Comparison of ENCODE assay signal across 8 cellular contexts in the genomic region with DNA sequence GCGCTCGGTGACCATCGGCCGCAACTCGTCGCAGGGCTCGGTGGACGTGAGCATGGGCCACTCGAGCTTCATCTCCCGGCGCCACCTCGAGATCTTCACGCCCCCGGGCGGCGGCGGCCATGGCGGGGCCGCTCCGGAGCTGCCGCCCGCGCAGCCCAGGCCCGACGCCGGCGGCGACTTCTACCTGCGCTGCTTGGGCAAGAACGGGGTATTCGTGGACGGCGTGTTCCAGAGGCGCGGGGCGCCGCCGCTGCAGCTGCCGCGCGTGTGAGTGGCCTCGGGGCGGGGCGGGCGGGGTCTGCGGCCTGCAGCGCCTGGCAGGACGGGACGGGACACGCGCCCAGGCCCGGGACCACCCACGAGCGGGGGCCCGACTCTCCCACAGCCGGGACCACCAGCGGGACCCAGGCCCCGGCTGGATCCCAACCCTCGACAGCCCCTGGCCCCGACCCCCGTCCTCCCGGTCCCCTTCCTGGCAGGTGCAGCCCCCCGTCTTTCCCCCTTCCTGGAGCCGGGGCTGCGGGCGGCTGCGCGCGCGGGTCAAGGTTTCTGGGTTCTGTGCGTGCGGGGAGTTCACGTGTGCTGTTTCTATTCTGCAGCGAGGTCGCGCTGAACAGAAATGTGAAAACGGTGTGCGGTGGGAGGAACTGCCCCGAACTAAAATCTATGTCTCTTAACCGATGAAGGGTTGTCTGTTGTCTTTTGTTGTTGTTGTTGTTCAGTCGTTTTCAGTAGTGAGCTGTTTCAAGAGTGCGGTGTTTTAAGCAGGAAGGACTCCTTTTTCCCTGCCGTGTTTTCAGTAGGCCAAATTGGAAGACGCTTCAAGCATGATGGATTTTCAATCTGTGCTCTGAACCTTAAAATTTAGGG. TPM values are rescaled to one million over a fixed set of nuclear protein-coding genes. Genes with fewer than 3 reads are reported as not detected.
DNase-seq lines count a peak whose midpoint lies in the region; ATAC-seq and TF ChIP-seq lines count a peak whose summit lies in the region.

No MANE protein-coding gene starts in this region.

- peak overlapping the region; percentile 99 for H3K4me3 Mint-ChIP-seq in activated T-cell treated with anti-CD3 and anti-CD28 coated beads, Interleukin-2, amount 50 U/mL, for 4 hours
- H3K4me3 Mint-ChIP-seq in neural progenitor cell: peak overlapping the region; percentile 92

- H3K27ac Mint-ChIP-seq in neural progenitor cell: peak overlapping the region; percentile 2

- peak; percentile 6 to 22 for ATAC-seq in activated T-cell treated with anti-CD3 and anti-CD28 coated beads, Interleukin-2, amount 50 U/mL, for 4 hours
- ATAC-seq in HG03457 (IDR thresholded peaks at IDR 0.05; ENCODE audit: unreplicated experiment): no peak

- H3K4me3 ChIP-seq in fibroblast of lung (replicated peaks in 1 of 4; ENCODE audit: control extremely low read depth in 1 of 4, insufficient read depth in 1 of 4, low read depth in 3 of 4, low read length in 4 of 4): peak overlapping the region; percentile 73 to 92 (median 82)
- H3K4me3 ChIP-seq in neural progenitor cell: peak overlapping the region; percentile 78

- H3K4me2 ChIP-seq in fibroblast of lung (ENCODE audit: extremely low read depth, insufficient read depth, low read length): peak overlapping the region; percentile 86
- H3K4me2 ChIP-seq in neural progenitor cell: peak overlapping the region; percentile 81

- TF ChIP-seq CTCF in fibroblast of lung (conservative IDR thresholded peaks at IDR 0.05 in 1 of 2, IDR thresholded peaks at IDR 0.05 in 1 of 2; ENCODE audit: low read depth in 1 of 2, low read length in 2 of 2) (no peak), neural progenitor cell (IDR thresholded peaks at IDR 0.05) (no peak)

- DNase-seq in stimulated activated CD4-positive, alpha-beta T cell treated with anti-CD3 and anti-CD28 coated beads, Interleukin-12 subunit alpha, Interleukin-12 subunit beta, amount 100 ng/mL, for 4 hours: peak; percentile 32
- DNase-seq in stimulated activated CD4-positive, alpha-beta T cell treated with anti-CD3 and anti-CD28 coated beads, Interleukin-1b, Interleukin-23, amount 100 ng/mL, for 48 hours: no peak
- DNase-seq in MV-4-11 (lab: John Stamatoyannopoulos, UW): peak; percentile 44
- peak; percentile 31 for DNase-seq in activated T-cell treated with anti-CD3 and anti-CD28 coated beads, Interleukin-2, amount 50 U/mL, for 4 hours
- peak in 1 of 2 donors; percentile 28 for DNase-seq in fibroblast of lung (ENCODE audit: low read depth in 2 of 2)
- peak; percentile 53 for DNase-seq in neural progenitor cell (ENCODE audit: low spot score)
- no peak for DNase-seq in NCI-H524 (lab: John Stamatoyannopoulos, UW)

- no peaks in the 10 kb centered on the region for H3K9me3 Mint-ChIP-seq in activated T-cell treated with anti-CD3 and anti-CD28 coated beads, Interleukin-2, amount 50 U/mL, for 4 hours
- peaks cover 4% of the 10 kb centered on the region for H3K9me3 Mint-ChIP-seq in neural progenitor cell

- peaks cover 8% of the 10 kb centered on the region for H3K36me3 Mint-ChIP-seq in activated T-cell treated with anti-CD3 and anti-CD28 coated beads, Interleukin-2, amount 50 U/mL, for 4 hours (ENCODE audit: insufficient read depth)
- H3K36me3 Mint-ChIP-seq in neural progenitor cell: peaks cover 9% of the 10 kb centered on the region

- H2AFZ ChIP-seq in fibroblast of lung (ENCODE audit: low read length): no peak overlapping the region
- no peak overlapping the region for H2AFZ ChIP-seq in neural progenitor cell (replicated peaks)

- no peaks in the 10 kb centered on the region for H3K27me3 ChIP-seq in fibroblast of lung (ENCODE audit: control insufficient read depth, insufficient read depth, low read length)
- no peaks in the 10 kb centered on the region for H3K27me3 ChIP-seq in neural progenitor cell

- H3F3A ChIP-seq in neural progenitor cell (ENCODE audit: low read depth): peaks cover 11% of the 10 kb centered on the region

- H3K4me1 ChIP-seq in fibroblast of lung (ENCODE audit: control insufficient read depth, extremely low read depth, insufficient read depth, low read length) (no peaks in the 10 kb centered on the region), neural progenitor cell (peaks cover 4% of the 10 kb centered on the region)

- H3K79me2 ChIP-seq in fibroblast of lung (ENCODE audit: control insufficient read depth, insufficient read depth, low read length) (peaks cover 51% of the 10 kb centered on the region), neural progenitor cell (ENCODE audit: low read depth) (peaks cover 55% of the 10 kb centered on the region)

- H3K9me3 ChIP-seq in fibroblast of lung (ENCODE audit: control insufficient read depth, insufficient read depth, low read depth, low read length): no peaks in the 10 kb centered on the region
- no peaks in the 10 kb centered on the region for H3K9me3 ChIP-seq in neural progenitor cell (ENCODE audit: low read depth)

- no peaks in the 10 kb centered on the region for H3K27me3 Mint-ChIP-seq in activated T-cell treated with anti-CD3 and anti-CD28 coated beads, Interleukin-2, amount 50 U/mL, for 4 hours (ENCODE audit: low read depth)
- H3K27me3 Mint-ChIP-seq in neural progenitor cell (ENCODE audit: insufficient read depth, low read depth): peaks cover 7% of the 10 kb centered on the region

- no peaks in the 10 kb centered on the region for H4K20me1 ChIP-seq in fibroblast of lung (ENCODE audit: control insufficient read depth, extremely low read depth, insufficient read depth, low read length)
- peaks cover 53% of the 10 kb centered on the region for H4K20me1 ChIP-seq in neural progenitor cell (ENCODE audit: low read depth)

- H3K4me1 Mint-ChIP-seq in activated T-cell treated with anti-CD3 and anti-CD28 coated beads, Interleukin-2, amount 50 U/mL, for 4 hours (ENCODE audit: low read depth): peaks cover 34% of the 10 kb centered on the region
- peaks cover 19% of the 10 kb centered on the region for H3K4me1 Mint-ChIP-seq in neural progenitor cell

- H3K36me3 ChIP-seq in fibroblast of lung (ENCODE audit: control insufficient read depth, insufficient read depth, low read length): no peaks in the 10 kb centered on the region
- H3K36me3 ChIP-seq in neural progenitor cell: no peaks in the 10 kb centered on the region

- peak overlapping the region; percentile 69 for H3K27ac ChIP-seq in fibroblast of lung (ENCODE audit: insufficient read depth, low read length)
- H3K27ac ChIP-seq in neural progenitor cell: no peak overlapping the region

- H3K9ac ChIP-seq in fibroblast of lung (ENCODE audit: insufficient read depth, low read length) (peak overlapping the region; percentile 79), neural progenitor cell (peak overlapping the region; percentile 56)

RNA-seq across cellular contexts. Expression of a gene that starts 0.7 kb away (rescaled TPM):
- 10 to 100 TPM; 73.6 to 78.5 (median 75.9) TPM for total RNA-seq in activated T-cell treated with anti-CD3 and anti-CD28 coated beads, Interleukin-2, amount 50 U/mL, for 4 hours
- total RNA-seq in fibroblast of lung: 25.4 and 33.2 TPM in 2 replicates
- polyA plus RNA-seq in fibroblast of lung: 23.5 and 24.2 TPM in 2 replicates
- 25.9 and 30.7 TPM in 2 replicates for polyA plus RNA-seq in fibroblast of lung (2012)
- 31.8 and 33.6 TPM in 2 replicates for polyA minus RNA-seq in fibroblast of lung (ENCODE audit: low replicate concordance)
- 28.1 and 45.9 TPM in 2 replicates for total RNA-seq in neural progenitor cell (ENCODE audit: low replicate concordance)

Comparison
In these comparisons a context has a peak if more than half of its experiments do, and no peak if none do; other contexts are left out.
1. DNase-seq: peak in stimulated activated CD4-positive, alpha-beta T cell treated with anti-CD3 and anti-CD28 coated beads, Interleukin-12 subunit alpha, Interleukin-12 subunit beta, amount 100 ng/mL, for 4 hours (single experiment), MV-4-11 (single experiment), activated T-cell treated with anti-CD3 and anti-CD28 coated beads, Interleukin-2, amount 50 U/mL, for 4 hours (single experiment) and neural progenitor cell (single experiment); none in stimulated activated CD4-positive, alpha-beta T cell treated with anti-CD3 and anti-CD28 coated beads, Interleukin-1b, Interleukin-23, amount 100 ng/mL, for 48 hours (single experiment) and NCI-H524 (0 of 2).